1 cellular context compared by ENCODE assay signal in genomic region chr1:226211181-226211580, GRCh38.
TF ChIP-seq lines count a peak whose summit lies in the region.

No MANE protein-coding gene starts in this region.

TF ChIP-seq in GM23338, 12 proteins besides CTCF, POLR2A, EP300 and RAD21:
- TF ChIP-seq, protein P1, sequence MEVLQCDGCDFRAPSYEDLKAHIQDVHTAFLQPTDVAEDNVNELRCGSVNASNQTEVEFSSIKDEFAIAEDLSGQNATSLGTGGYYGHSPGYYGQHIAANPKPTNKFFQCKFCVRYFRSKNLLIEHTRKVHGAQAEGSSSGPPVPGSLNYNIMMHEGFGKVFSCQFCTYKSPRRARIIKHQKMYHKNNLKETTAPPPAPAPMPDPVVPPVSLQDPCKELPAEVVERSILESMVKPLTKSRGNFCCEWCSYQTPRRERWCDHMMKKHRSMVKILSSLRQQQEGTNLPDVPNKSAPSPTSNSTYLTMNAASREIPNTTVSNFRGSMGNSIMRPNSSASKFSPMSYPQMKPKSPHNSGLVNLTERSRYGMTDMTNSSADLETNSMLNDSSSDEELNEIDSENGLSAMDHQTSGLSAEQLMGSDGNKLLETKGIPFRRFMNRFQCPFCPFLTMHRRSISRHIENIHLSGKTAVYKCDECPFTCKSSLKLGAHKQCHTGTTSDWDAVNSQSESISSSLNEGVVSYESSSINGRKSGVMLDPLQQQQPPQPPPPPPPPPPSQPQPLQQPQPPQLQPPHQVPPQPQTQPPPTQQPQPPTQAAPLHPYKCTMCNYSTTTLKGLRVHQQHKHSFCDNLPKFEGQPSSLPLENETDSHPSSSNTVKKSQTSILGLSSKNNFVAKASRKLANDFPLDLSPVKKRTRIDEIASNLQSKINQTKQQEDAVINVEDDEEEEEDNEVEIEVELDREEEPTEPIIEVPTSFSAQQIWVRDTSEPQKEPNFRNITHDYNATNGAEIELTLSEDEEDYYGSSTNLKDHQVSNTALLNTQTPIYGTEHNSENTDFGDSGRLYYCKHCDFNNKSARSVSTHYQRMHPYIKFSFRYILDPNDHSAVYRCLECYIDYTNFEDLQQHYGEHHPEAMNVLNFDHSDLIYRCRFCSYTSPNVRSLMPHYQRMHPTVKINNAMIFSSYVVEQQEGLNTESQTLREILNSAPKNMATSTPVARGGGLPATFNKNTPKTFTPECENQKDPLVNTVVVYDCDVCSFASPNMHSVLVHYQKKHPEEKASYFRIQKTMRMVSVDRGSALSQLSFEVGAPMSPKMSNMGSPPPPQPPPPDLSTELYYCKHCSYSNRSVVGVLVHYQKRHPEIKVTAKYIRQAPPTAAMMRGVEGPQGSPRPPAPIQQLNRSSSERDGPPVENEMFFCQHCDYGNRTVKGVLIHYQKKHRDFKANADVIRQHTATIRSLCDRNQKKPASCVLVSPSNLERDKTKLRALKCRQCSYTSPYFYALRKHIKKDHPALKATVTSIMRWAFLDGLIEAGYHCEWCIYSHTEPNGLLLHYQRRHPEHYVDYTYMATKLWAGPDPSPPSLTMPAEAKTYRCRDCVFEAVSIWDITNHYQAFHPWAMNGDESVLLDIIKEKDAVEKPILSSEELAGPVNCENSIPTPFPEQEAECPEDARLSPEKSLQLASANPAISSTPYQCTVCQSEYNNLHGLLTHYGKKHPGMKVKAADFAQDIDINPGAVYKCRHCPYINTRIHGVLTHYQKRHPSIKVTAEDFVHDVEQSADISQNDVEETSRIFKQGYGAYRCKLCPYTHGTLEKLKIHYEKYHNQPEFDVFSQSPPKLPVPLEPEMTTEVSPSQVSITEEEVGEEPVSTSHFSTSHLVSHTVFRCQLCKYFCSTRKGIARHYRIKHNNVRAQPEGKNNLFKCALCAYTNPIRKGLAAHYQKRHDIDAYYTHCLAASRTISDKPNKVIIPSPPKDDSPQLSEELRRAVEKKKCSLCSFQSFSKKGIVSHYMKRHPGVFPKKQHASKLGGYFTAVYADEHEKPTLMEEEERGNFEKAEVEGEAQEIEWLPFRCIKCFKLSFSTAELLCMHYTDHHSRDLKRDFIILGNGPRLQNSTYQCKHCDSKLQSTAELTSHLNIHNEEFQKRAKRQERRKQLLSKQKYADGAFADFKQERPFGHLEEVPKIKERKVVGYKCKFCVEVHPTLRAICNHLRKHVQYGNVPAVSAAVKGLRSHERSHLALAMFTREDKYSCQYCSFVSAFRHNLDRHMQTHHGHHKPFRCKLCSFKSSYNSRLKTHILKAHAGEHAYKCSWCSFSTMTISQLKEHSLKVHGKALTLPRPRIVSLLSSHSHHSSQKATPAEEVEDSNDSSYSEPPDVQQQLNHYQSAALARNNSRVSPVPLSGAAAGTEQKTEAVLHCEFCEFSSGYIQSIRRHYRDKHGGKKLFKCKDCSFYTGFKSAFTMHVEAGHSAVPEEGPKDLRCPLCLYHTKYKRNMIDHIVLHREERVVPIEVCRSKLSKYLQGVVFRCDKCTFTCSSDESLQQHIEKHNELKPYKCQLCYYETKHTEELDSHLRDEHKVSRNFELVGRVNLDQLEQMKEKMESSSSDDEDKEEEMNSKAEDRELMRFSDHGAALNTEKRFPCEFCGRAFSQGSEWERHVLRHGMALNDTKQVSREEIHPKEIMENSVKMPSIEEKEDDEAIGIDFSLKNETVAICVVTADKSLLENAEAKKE (CRISPR knock-in tag; IDR thresholded peaks at IDR 0.05): no peak
- TF ChIP-seq STAT1 (IDR thresholded peaks at IDR 0.05; ENCODE audit: unreplicated experiment): no peak
- no peak for TF ChIP-seq ZNF331 (CRISPR knock-in tag; IDR thresholded peaks at IDR 0.05; ENCODE audit: low read depth)
- no peak for TF ChIP-seq ZNF114 (CRISPR knock-in tag; IDR thresholded peaks at IDR 0.05)
- no peak for TF ChIP-seq REST (IDR thresholded peaks at IDR 0.05; ENCODE audit: unreplicated experiment)
- TF ChIP-seq JUNB (IDR thresholded peaks at IDR 0.05; ENCODE audit: unreplicated experiment): no peak
- no peak for TF ChIP-seq CREB1 (CRISPR knock-in tag; IDR thresholded peaks at IDR 0.05; ENCODE audit: low read depth)
- TF ChIP-seq EZH2 (IDR thresholded peaks at IDR 0.05; ENCODE audit: low read depth, unreplicated experiment): no peak
TF ChIP-seq in GM23338: peak in this region for 0.
